Comparison of ENCODE assay signal across 8 cellular contexts in the genomic region with DNA sequence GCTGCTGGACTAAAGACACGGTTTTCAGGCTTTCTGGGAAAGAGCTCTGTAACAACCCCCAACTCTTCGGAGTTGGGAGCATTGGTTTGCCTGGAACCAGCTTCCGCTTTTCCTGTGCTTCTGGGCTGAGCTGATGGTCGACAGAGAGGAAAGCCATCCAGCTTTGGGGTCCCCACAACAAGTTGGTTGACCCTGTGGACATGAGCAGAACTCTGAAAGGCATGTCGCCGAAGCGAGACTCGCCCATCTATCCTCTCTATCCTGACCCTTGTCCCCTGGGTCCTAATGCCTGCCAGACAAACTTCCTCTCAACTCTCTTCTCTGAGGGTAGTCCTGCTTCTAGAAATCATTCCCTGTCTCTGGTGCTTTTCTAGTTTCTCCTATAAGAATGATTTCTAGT. TPM values are rescaled to one million over a fixed set of nuclear protein-coding genes. Genes with fewer than 3 reads are reported as not detected.
DNase-seq lines count a peak whose midpoint lies in the region; ATAC-seq, FAIRE-seq and TF ChIP-seq lines count a peak whose summit lies in the region.

No MANE protein-coding gene starts in this region.

- WGBS in A549 (ENCODE audit: missing lambda C conversion rate), result under 1% methylated on average over 8 of the region's 8 CpGs

- peak overlapping the region; percentile 75 for H3K4me2 ChIP-seq in A549

- DNase-seq in A549 (ENCODE audit: low read depth in 1 of 2, low spot score in 1 of 2), result peak in 1 of 2 experiments; percentile 56
- peak; percentile 30 for DNase-seq in H7
- DNase-seq in SHP77 (lab: John Stamatoyannopoulos, UW), result peak; percentile 25 to 52
- DNase-seq in foreskin fibroblast, result peak; percentile 9 to 20
- DNase-seq in KG1 (lab: John Stamatoyannopoulos, UW), result no peak

- TF ChIP-seq EP300 in A549 (IDR thresholded peaks at IDR 0.05), result no peak

- no peak for TF ChIP-seq POLR2A in A549 (IDR thresholded peaks at IDR 0.05; ENCODE audit: low read length)

- peaks cover 4% of the 10 kb centered on the region; the same call in 1 of the 3 replicates for H3K4me1 ChIP-seq in A549

- H3K36me3 ChIP-seq in H7 (replicated peaks; ENCODE audit: control insufficient read depth, insufficient read depth, low read length), result no peaks in the 10 kb centered on the region

- FAIRE-seq in A549 (lab: Jason Lieb, UNC), result no peak

- ATAC-seq in A549 (no peak), GM21515 (IDR thresholded peaks at IDR 0.05; ENCODE audit: unreplicated experiment) (no peak), HG03565 (IDR thresholded peaks at IDR 0.05; ENCODE audit: unreplicated experiment) (no peak), esophagus mucosa (no peak)

- H3K27ac ChIP-seq in A549, result peak overlapping the region; percentile 60 to 83; a peak in 4 of 6 replicates

- no peaks in the 10 kb centered on the region for H3K9me3 ChIP-seq in A549

- TF ChIP-seq CTCF in A549 (IDR thresholded peaks at IDR 0.05) (no peak), foreskin fibroblast (IDR thresholded peaks at IDR 0.05; ENCODE audit: low read depth, low read length) (no peak)

- H3K4me3 ChIP-seq in A549 (peak overlapping the region; percentile 38), H7 (ENCODE audit: insufficient read depth, low read depth, low read length) (peak overlapping the region; percentile 60), foreskin fibroblast (ENCODE audit: low read depth in 1 of 2, low read length in 2 of 2) (no peak overlapping the region)

- no peak for TF ChIP-seq RAD21 in A549 (conservative IDR thresholded peaks at IDR 0.05 in 1 of 2, IDR thresholded peaks at IDR 0.05 in 1 of 2)

- H3K27me3 ChIP-seq in H7 (ENCODE audit: control insufficient read depth, insufficient read depth, low read length), result peaks cover 15% of the 10 kb centered on the region

- CTCF ChIA-PET in A549 (lab: Yijun Ruan, JAX), result interaction anchor here (0.6 to 2.8 kb wide), 2 partner anchors 11 to 14 kb away, joined by 3 to 10 read pairs; no protein-coding TSS in a partner anchor

- POLR2A ChIA-PET in A549 (lab: Yijun Ruan, JAX), result no interaction called here

TF ChIP-seq in A549, 52 proteins besides CTCF, POLR2A, EP300 and RAD21:
- TF ChIP-seq, protein P1, sequence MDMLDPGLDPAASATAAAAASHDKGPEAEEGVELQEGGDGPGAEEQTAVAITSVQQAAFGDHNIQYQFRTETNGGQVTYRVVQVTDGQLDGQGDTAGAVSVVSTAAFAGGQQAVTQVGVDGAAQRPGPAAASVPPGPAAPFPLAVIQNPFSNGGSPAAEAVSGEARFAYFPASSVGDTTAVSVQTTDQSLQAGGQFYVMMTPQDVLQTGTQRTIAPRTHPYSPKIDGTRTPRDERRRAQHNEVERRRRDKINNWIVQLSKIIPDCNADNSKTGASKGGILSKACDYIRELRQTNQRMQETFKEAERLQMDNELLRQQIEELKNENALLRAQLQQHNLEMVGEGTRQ (IDR thresholded peaks at IDR 0.05), result no peak
- no peak for TF ChIP-seq HOXA7 (CRISPR knock-in tag; IDR thresholded peaks at IDR 0.05)
- no peak for TF ChIP-seq ZSCAN20 (CRISPR knock-in tag; IDR thresholded peaks at IDR 0.05)
- no peak for TF ChIP-seq JUN (IDR thresholded peaks at IDR 0.05)
- TF ChIP-seq, protein P2, sequence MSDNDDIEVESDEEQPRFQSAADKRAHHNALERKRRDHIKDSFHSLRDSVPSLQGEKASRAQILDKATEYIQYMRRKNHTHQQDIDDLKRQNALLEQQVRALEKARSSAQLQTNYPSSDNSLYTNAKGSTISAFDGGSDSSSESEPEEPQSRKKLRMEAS (IDR thresholded peaks at IDR 0.05), result 0 out of 2 replicates have a peak, but pooled peaks have one; percentile 32
- TF ChIP-seq HDAC2 (IDR thresholded peaks at IDR 0.05), result no peak
- TF ChIP-seq POLR2AphosphoS2 (conservative IDR thresholded peaks at IDR 0.05; ENCODE audit: low read length), result no peak

RNA-seq across cellular contexts. Expression of a gene that starts 31.9 kb away (rescaled TPM):
- 0.12 and 0.13 TPM in 2 replicates for polyA plus RNA-seq in A549 (2011; rRNA removed)
- polyA plus RNA-seq in A549 (2012; cell fraction: cytosol; rRNA removed), result not detected in 2 replicates
- not detected in 2 replicates for polyA plus RNA-seq in A549 (2012; cell fraction: nucleus; rRNA removed)
- not detected in 3 replicates for polyA plus RNA-seq in A549 (2017; fragmentation: RNase III; extraction: RNeasy Plus Mini Kit Qiagen cat#74134 plus additional on column Dnase treatment)
- polyA minus RNA-seq in A549 (2011; rRNA and poly(A)+ RNA removed), result not detected in 2 replicates
- total RNA-seq in H7 (2014; rRNA removed; shearing (Covaris generic)), result not detected in 2 replicates
- 3.1 TPM for total RNA-seq in esophagus mucosa

RNA-seq across cellular contexts. Expression of a gene that starts 51.0 kb away (rescaled TPM):
- polyA plus RNA-seq in A549 (2011; rRNA removed), result 0.22 and 0.58 TPM in 2 replicates
- 0.71 and 0.73 TPM in 2 replicates for polyA plus RNA-seq in A549 (2012; cell fraction: cytosol; rRNA removed)
- 0.73 and 1.1 TPM in 2 replicates for polyA plus RNA-seq in A549 (2012; cell fraction: nucleus; rRNA removed)
- polyA plus RNA-seq in A549 (2017; fragmentation: RNase III; extraction: RNeasy Plus Mini Kit Qiagen cat#74134 plus additional on column Dnase treatment), result 0.26 to 0.50 TPM (median 0.50 TPM) in 3 replicates
- polyA minus RNA-seq in A549 (2011; rRNA and poly(A)+ RNA removed), result 0.49 and 0.62 TPM in 2 replicates
- 0.04 TPM in 1 of 2 replicates, not detected in the other for total RNA-seq in H7 (2014; rRNA removed; shearing (Covaris generic))
- total RNA-seq in esophagus mucosa, result 1.4 TPM

Comparison
In these comparisons a context has a peak if more than half of its experiments do, and no peak if none do; other contexts are left out.
1. H3K4me3 ChIP-seq: peak in A549 (single experiment) and H7 (single experiment); none in foreskin fibroblast (0 of 2).